In the genomic region with DNA sequence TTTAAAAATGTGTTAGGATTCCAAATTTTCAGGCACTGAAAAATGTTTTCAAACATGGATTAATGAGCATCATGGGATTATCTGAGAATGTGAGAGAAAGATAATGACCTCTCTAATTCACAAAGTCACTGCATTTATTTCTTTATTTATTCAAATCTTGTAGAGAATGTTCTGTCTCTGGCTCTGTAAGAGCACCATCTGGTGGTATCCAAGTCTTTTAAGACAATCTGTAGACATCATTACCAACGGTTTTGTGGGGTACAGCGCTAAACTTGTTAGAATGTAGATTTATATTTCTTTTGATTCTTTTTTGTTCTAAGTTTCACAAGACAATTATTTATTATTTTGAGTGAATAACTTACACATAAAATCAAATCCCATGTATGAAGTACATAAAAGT, we compare ENCODE assay signal across 16 cellular contexts.
DNase-seq lines count a peak whose midpoint lies in the region; ATAC-seq and TF ChIP-seq lines count a peak whose summit lies in the region.
"Had no signal": no experiment of that assay in that cellular context is flagged by ENCODE, and none has a peak within 500 bp of the region (broad histone marks: within the 10 kb centered on the region; RNA-seq: fewer than 3 reads in every experiment).

No MANE protein-coding gene starts in this region.

- H3K36me3 ChIP-seq in PC-3 (ENCODE audit: low read depth, low read length) (no peaks in the 10 kb centered on the region), psoas muscle (ENCODE audit: insufficient read depth in 1 of 2, low read depth in 1 of 2) (no peaks in the 10 kb centered on the region)
- H3K36me3 ChIP-seq: ovary, upper lobe of right lung had no signal

- no peaks in the 10 kb centered on the region for H4K20me1 ChIP-seq in PC-3 (ENCODE audit: low read length)

- no peaks in the 10 kb centered on the region for H3K4me1 ChIP-seq in PC-3 (ENCODE audit: insufficient read depth, low read length)
- H3K4me1 ChIP-seq in psoas muscle = no peaks in the 10 kb centered on the region
- H3K4me1 ChIP-seq: breast epithelium, upper lobe of right lung had no signal

- peak; percentile 63 for TF ChIP-seq CTCF in PC-3 (conservative IDR thresholded peaks at IDR 0.05; ENCODE audit: low read depth, low read length)
- TF ChIP-seq CTCF in fibroblast of mammary gland (conservative IDR thresholded peaks at IDR 0.05; ENCODE audit: control insufficient read depth, insufficient read depth, low read depth, low read length) = peak; percentile 23
- peak; percentile 6 for TF ChIP-seq CTCF in psoas muscle (IDR thresholded peaks at IDR 0.05)

- POLR2A ChIA-PET in PC-3 (lab: Charles Lee; ENCODE audit: unreplicated experiment) = interaction anchor here (0.6 kb wide), 1 partner anchor 778 kb away, joined by 10 read pairs; no protein-coding TSS in a partner anchor

- 38 to 52% (median 48%) methylated on average over 2 of the region's 2 CpGs for WGBS in psoas muscle, 3 donors

- no TSS peak for BruUV-seq in PC-3 (replicated peaks; lab: Mats Ljungman, UMichigan)

- H3K27ac ChIP-seq in PC-3 (ENCODE audit: low read length) (no peak overlapping the region), psoas muscle (no peak overlapping the region)
- H3K27ac ChIP-seq: breast epithelium, ovary, upper lobe of right lung had no signal

- DNase-seq in NCI-H82 (lab: John Stamatoyannopoulos, UW) = peak; percentile 6
- no peak for DNase-seq in NCI-H82 treated with DMSO at 0.1 percent for 48 hours (lab: John Stamatoyannopoulos, UW; ENCODE audit: unreplicated experiment)
- DNase-seq in PC-3 = peak; percentile 29
- DNase-seq in fibroblast of mammary gland (ENCODE audit: low read depth) = peak; percentile 26
- DNase-seq in psoas muscle = no peak
- no peak for DNase-seq in UCSD-AML1 (lab: John Stamatoyannopoulos, UW; ENCODE audit: unreplicated experiment)
- DNase-seq: activated CD4-positive, alpha-beta memory T cell treated with anti-CD3 and anti-CD28 coated beads for 36 hours; DMS153; NCI-H187 treated with DMSO at 0.1 percent for 48 hours; ovary; T1000; upper lobe of right lung had no signal

- H3K4me3 ChIP-seq in PC-3 (ENCODE audit: low read length) (no peak overlapping the region), fibroblast of mammary gland (ENCODE audit: control insufficient read depth, low read depth, low read length) (no peak overlapping the region), psoas muscle (no peak overlapping the region)
- H3K4me3 ChIP-seq: breast epithelium, ovary, upper lobe of right lung had no signal

- H3K4me2 ChIP-seq in PC-3 (ENCODE audit: low read length) = no peak overlapping the region

- ATAC-seq in PC-3 (peak; percentile 38; the same call in 1 of the 2 replicates), psoas muscle (no peak), HG03571 (IDR thresholded peaks at IDR 0.05; ENCODE audit: unreplicated experiment) (no peak), GM21825 (IDR thresholded peaks at IDR 0.05; ENCODE audit: unreplicated experiment) (no peak)
- ATAC-seq: activated T-helper 17 cell treated with anti-CD3 and anti-CD28 coated beads, Interleukin-2, amount 50 U/mL, for 72 hours; upper lobe of right lung had no signal

- H3K27me3 ChIP-seq in PC-3 (ENCODE audit: low read length) (no peaks in the 10 kb centered on the region), psoas muscle (ENCODE audit: insufficient read depth in 3 of 3, low read length in 2 of 3) (no peaks in the 10 kb centered on the region)
- H3K27me3 ChIP-seq: breast epithelium, ovary, upper lobe of right lung had no signal

- H3K9ac ChIP-seq in PC-3 (ENCODE audit: low read length) = no peak overlapping the region

- CTCF ChIA-PET in PC-3 (lab: Charles Lee) = no interaction called here

- no peaks in the 10 kb centered on the region for H3F3A ChIP-seq in PC-3 (ENCODE audit: low read length, unreplicated experiment)

- no peaks in the 10 kb centered on the region for H3K9me2 ChIP-seq in PC-3 (replicated peaks; ENCODE audit: low read length)

- H3K79me2 ChIP-seq in PC-3 (ENCODE audit: low read length) = no peaks in the 10 kb centered on the region

- H2AFZ ChIP-seq in PC-3 (ENCODE audit: low read length) = no peak overlapping the region

- H3K9me3 ChIP-seq in PC-3 (ENCODE audit: low read length) (no peaks in the 10 kb centered on the region), psoas muscle (no peaks in the 10 kb centered on the region)
- H3K9me3 ChIP-seq: breast epithelium, ovary, upper lobe of right lung had no signal

- intact Hi-C loops in PC-3 (cut with micrococcal nuclease) (no loop called here), psoas muscle (cut with DNase I) (no loop called here)

Comparison
In these comparisons a context has a peak if more than half of its experiments do, and no peak if none do; other contexts are left out.
1. DNase-seq: peak in NCI-H82 (single experiment), PC-3 (single experiment) and fibroblast of mammary gland (single experiment); none in NCI-H82 treated with DMSO at 0.1 percent for 48 hours (single experiment), psoas muscle (0 of 2) and UCSD-AML1 (single experiment).
2. CTCF ChIP-seq: peak in every context shown above with its lines; median percentile 63 in PC-3; 23 in fibroblast of mammary gland; 6 in psoas muscle.